29 cellular contexts compared by ENCODE assay signal in the genomic region with DNA sequence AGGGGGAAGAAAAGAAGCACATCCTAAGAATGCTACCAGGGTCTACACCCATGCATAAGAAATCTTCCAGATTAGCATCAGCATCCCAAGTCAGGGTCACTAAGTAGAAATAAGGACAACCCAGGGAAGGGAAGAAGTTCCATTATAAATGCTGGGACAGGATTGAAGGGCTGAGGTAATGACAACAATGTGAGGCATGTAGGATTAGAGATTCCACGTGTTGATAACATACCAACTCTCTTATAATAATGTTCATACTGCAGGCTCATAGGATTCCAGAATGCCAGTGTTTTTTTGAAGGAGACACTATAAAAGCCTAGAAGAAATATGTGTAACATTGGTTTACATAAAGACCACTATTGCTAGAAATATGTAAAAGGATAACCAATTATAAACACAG.
"Had no signal": no experiment of that assay in that cellular context is flagged by ENCODE, and none has a peak within 500 bp of the region (broad histone marks: within the 10 kb centered on the region; RNA-seq: fewer than 3 reads in every experiment).

No MANE protein-coding gene starts in this region.

- ATAC-seq: esophagus mucosa; foreskin keratinocyte; gastroesophageal sphincter; heart left ventricle; left cardiac atrium; left lung; naive thymus-derived CD8-positive, alpha-beta T cell; right cardiac atrium; stimulated activated naive CD8-positive, alpha-beta T cell treated with anti-CD3 and anti-CD28 coated beads, Interleukin-15, amount 100 ng/mL, for 72 hours; upper lobe of right lung had no signal

- H3K4me1 ChIP-seq: colonic mucosa, foreskin keratinocyte, gastroesophageal sphincter, heart left ventricle, left lung, prostate gland, suprapubic skin, transverse colon, upper lobe of right lung, uterus had no signal

- FAIRE-seq: islet of Langerhans, small intestine had no signal

- H3K4me3 ChIP-seq: colonic mucosa, gastroesophageal sphincter, heart left ventricle, left lung, prostate gland, suprapubic skin, transverse colon, upper lobe of right lung, uterus had no signal

- H3K27ac ChIP-seq: colonic mucosa, epithelial cell of prostate, foreskin keratinocyte, gastroesophageal sphincter, heart left ventricle, left lung, prostate gland, suprapubic skin, transverse colon, upper lobe of right lung, uterus had no signal

- H3K27me3 ChIP-seq: colonic mucosa, foreskin keratinocyte, gastroesophageal sphincter, left lung, suprapubic skin, transverse colon, upper lobe of right lung, uterus had no signal

- H3K9me3 ChIP-seq: colonic mucosa, gastroesophageal sphincter, heart left ventricle, left lung, prostate gland, suprapubic skin, transverse colon, upper lobe of right lung, uterus had no signal

- H3K36me3 ChIP-seq: colonic mucosa, gastroesophageal sphincter, heart left ventricle, left lung, prostate gland, suprapubic skin, transverse colon, upper lobe of right lung, uterus had no signal

- DNase-seq: colonic mucosa; effector CD8-positive, alpha-beta T cell; endodermal cell; heart left ventricle; hippocampal formation; left cardiac atrium; left lung; mesenchymal stem cell; midbrain; naive thymus-derived CD8-positive, alpha-beta T cell; nephron progenitor cell; nucleus accumbens; right cardiac atrium; small intestine; stimulated activated CD4-positive, alpha-beta T cell treated with anti-CD3 and anti-CD28 coated beads, Interleukin-15, amount 100 ng/mL, for 24 hours; stimulated activated CD4-positive, alpha-beta T cell treated with anti-CD3 and anti-CD28 coated beads, Interleukin-2, amount 100 ng/mL, for 48 hours; stimulated activated CD8-positive, alpha-beta memory T cell treated with anti-CD3 and anti-CD28 coated beads, Interleukin-4, amount 100 ng/mL, for 48 hours; stimulated activated naive CD4-positive, alpha-beta T cell; stimulated activated naive CD8-positive, alpha-beta T cell treated with anti-CD3 and anti-CD28 coated beads, Interleukin-15, amount 100 ng/mL, for 72 hours; transverse colon; upper lobe of right lung; uterus had no signal
